ENCODE assay signal across 8 cellular contexts in the genomic region with DNA sequence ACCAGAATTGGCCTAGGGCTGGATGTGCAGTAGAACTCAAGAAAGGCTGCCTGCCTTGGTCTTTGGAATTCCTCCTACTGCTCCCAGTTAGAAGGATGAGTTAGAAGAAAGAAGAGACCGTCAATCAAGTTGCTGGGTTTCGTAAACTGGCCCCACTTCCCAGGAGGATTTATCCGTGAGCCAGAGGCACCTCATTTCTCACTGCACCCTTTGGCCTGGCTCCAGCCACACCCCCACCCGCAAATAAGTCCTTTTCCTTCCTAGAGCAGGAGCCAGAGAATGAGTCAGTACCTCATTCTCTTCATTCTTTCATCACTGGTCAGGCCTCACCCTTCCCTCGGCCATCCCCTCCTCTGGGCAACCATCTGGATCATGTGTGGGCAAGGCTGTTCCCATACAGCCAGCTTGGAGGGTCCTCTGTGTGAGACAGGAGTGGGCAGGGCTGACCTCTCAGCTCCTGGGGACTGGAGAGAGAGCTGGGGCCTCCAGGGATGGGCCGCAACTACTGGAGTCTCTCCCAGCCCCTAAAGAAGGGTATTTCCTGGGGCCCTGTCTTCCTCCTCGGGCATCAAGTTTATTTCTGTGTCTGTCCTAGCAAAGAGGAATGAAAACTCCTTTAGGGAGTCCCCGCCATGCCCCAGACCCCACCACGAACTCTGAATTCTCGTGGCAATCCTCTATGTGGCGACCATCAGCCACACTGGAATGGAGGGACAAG.
A peak's percentile ranks its signal among the peaks of the same experiment; 100 is the strongest.
DNase-seq lines count a peak whose midpoint lies in the region; ATAC-seq and TF ChIP-seq lines count a peak whose summit lies in the region.

No MANE protein-coding gene starts in this region.

- ATAC-seq in omental fat pad (ENCODE audit: low FRiP score) (peak; percentile 93), HG02759 (IDR thresholded peaks at IDR 0.05; ENCODE audit: unreplicated experiment) (no peak), HG02610 (IDR thresholded peaks at IDR 0.05; ENCODE audit: unreplicated experiment) (no peak)

- H3K4me1 ChIP-seq in DOHH2 (ENCODE audit: control insufficient read depth, low read length): peaks cover 79% of the 10 kb centered on the region

- H3K9me3 ChIP-seq in DOHH2 (ENCODE audit: control insufficient read depth, insufficient read depth, low read length): no peaks in the 10 kb centered on the region

- no peaks in the 10 kb centered on the region for H3K79me2 ChIP-seq in DOHH2 (ENCODE audit: control insufficient read depth, low read length)

- peaks cover 27% of the 10 kb centered on the region for H3F3A ChIP-seq in DOHH2 (ENCODE audit: control insufficient read depth, insufficient read depth)

- peak overlapping the region; percentile 82 for H3K4me2 ChIP-seq in DOHH2 (ENCODE audit: low read length)

- no peaks in the 10 kb centered on the region for H4K20me1 ChIP-seq in DOHH2 (ENCODE audit: control insufficient read depth, insufficient read depth, low read depth, low read length)

- DNase-seq in NCI-H460 (ENCODE audit: extremely low read depth, low read depth): peak; percentile 96
- peak; percentile 98 for DNase-seq in epithelial cell of esophagus (ENCODE audit: low read depth)
- DNase-seq in omental fat pad (ENCODE audit: low spot score): peak; percentile 57
- DNase-seq in activated CD4-positive, CD25-positive, alpha-beta regulatory T cell (lab: John Stamatoyannopoulos, UW): no peak
- no peak for DNase-seq in NCI-H2029 treated with DMSO at 0.1 percent for 48 hours (lab: John Stamatoyannopoulos, UW)

- H3K36me3 ChIP-seq in DOHH2 (ENCODE audit: control insufficient read depth, low read length): no peaks in the 10 kb centered on the region

- H3K27me3 ChIP-seq in DOHH2 (ENCODE audit: control insufficient read depth, low read length): 0 out of 2 replicates have a peak, but pooled peaks cover 6% of the 10 kb centered on the region

- H3K9me2 ChIP-seq in DOHH2 (replicated peaks; ENCODE audit: control insufficient read depth, low read length): no peaks in the 10 kb centered on the region

- TF ChIP-seq CTCF in DOHH2 (IDR thresholded peaks at IDR 0.05; ENCODE audit: low read depth, low read length, poor library complexity, severe bottlenecking): no peak
- no peak for TF ChIP-seq CTCF in epithelial cell of esophagus (IDR thresholded peaks at IDR 0.05; ENCODE audit: insufficient read depth, low read depth, low read length, missing control alignments)
- TF ChIP-seq CTCF in omental fat pad (IDR thresholded peaks at IDR 0.05): no peak

- peak overlapping the region; percentile 66 for H3K4me3 ChIP-seq in DOHH2 (ENCODE audit: low read length)
- H3K4me3 ChIP-seq in epithelial cell of esophagus (ENCODE audit: low read length): no peak overlapping the region

- peak overlapping the region; percentile 33; the same call in 1 of the 2 replicates for H3K27ac ChIP-seq in DOHH2 (ENCODE audit: low read depth, low read length)

Comparison
In these comparisons a context has a peak if more than half of its experiments do, and no peak if none do; other contexts are left out.
1. DNase-seq: peak in NCI-H460 (single experiment), epithelial cell of esophagus (single experiment) and omental fat pad (single experiment); none in activated CD4-positive, CD25-positive, alpha-beta regulatory T cell (0 of 4) and NCI-H2029 treated with DMSO at 0.1 percent for 48 hours (single experiment).